ENCODE assay signal across 8 cellular contexts in genomic region chr18:35355140-35355618, GRCh38. TPM values are rescaled to one million over a fixed set of nuclear protein-coding genes. Genes with fewer than 3 reads are reported as not detected.
DNase-seq lines count a peak whose midpoint lies in the region; ATAC-seq and TF ChIP-seq lines count a peak whose summit lies in the region.

No MANE protein-coding gene starts in this region.

- TF ChIP-seq CTCF in AG04449 (IDR thresholded peaks at IDR 0.05; ENCODE audit: insufficient read depth, low read length, missing control alignments) (peak; percentile 79), colonic mucosa (IDR thresholded peaks at IDR 0.05) (peak; percentile 66), left lung (IDR thresholded peaks at IDR 0.05) (peak; percentile 72 to 75)

- H3K27me3 ChIP-seq in colonic mucosa, result no peaks in the 10 kb centered on the region
- no peaks in the 10 kb centered on the region for H3K27me3 ChIP-seq in left lung

- DNase-seq in AG04449 (ENCODE audit: low read depth, low spot score), result peak; percentile 36
- DNase-seq in NCI-H345 treated with DMSO at 0.1 percent for 48 hours (lab: John Stamatoyannopoulos, UW; ENCODE audit: unreplicated experiment), result peak; percentile 8
- DNase-seq in activated CD4-positive, alpha-beta T cell treated with anti-CD3 and anti-CD28 coated beads for 36 hours, result peak; percentile 73
- peak; percentile 68 for DNase-seq in colonic mucosa
- DNase-seq in left lung, result peak in 1 of 2 donors; percentile 60
- DNase-seq in stimulated activated CD4-positive, alpha-beta T cell treated with anti-CD3 and anti-CD28 coated beads, Interleukin-4, amount 100 ng/mL, for 24 hours, result peak; percentile 56

- peak; percentile 100 for ATAC-seq in GM18868 (IDR thresholded peaks at IDR 0.05; ENCODE audit: unreplicated experiment)
- peak; percentile 100 for ATAC-seq in HG03103 (IDR thresholded peaks at IDR 0.05; ENCODE audit: low read depth, unreplicated experiment)
- ATAC-seq in activated CD4-positive, alpha-beta T cell treated with anti-CD3 and anti-CD28 coated beads for 36 hours, result peak; percentile 99
- ATAC-seq in left lung, result peak; percentile 99

- intact Hi-C loops in activated CD4-positive, alpha-beta T cell treated with anti-CD3 and anti-CD28 coated beads for 36 hours (cut with DNase I, micrococcal nuclease), result loop anchor here (1.0 to 10.0 kb wide), 2 partner anchors 124 to 350 kb away; no protein-coding TSS in a partner anchor
- intact Hi-C loops in colonic mucosa (cut with DNase I), result no loop called here
- intact Hi-C loops in left lung (cut with DNase I), result loop anchor here in 1 of 2 donors (10.0 kb wide), 1 partner anchor 490 kb away; no protein-coding TSS in a partner anchor

- H3K36me3 Mint-ChIP-seq in activated CD4-positive, alpha-beta T cell treated with anti-CD3 and anti-CD28 coated beads for 36 hours (ENCODE audit: low read depth), result peaks cover 5% of the 10 kb centered on the region

- H3K4me3 Mint-ChIP-seq in activated CD4-positive, alpha-beta T cell treated with anti-CD3 and anti-CD28 coated beads for 36 hours, result no peak overlapping the region

- H3K4me1 ChIP-seq in colonic mucosa (no peaks in the 10 kb centered on the region), left lung (peaks cover 0 to 4% of the 10 kb centered on the region in 2 donors)

- POLR2A ChIA-PET in AG04449 (lab: Yijun Ruan, JAX), result no interaction called here
- POLR2A ChIA-PET in activated CD4-positive, alpha-beta T cell treated with anti-CD3 and anti-CD28 coated beads for 36 hours (lab: Charles Lee), result no interaction called here

- H3K36me3 ChIP-seq in colonic mucosa (no peaks in the 10 kb centered on the region), left lung (no peaks in the 10 kb centered on the region)

- peaks cover 8% of the 10 kb centered on the region for H3K9me3 Mint-ChIP-seq in activated CD4-positive, alpha-beta T cell treated with anti-CD3 and anti-CD28 coated beads for 36 hours (ENCODE audit: low read depth)

- H3K27ac Mint-ChIP-seq in activated CD4-positive, alpha-beta T cell treated with anti-CD3 and anti-CD28 coated beads for 36 hours, result no peak overlapping the region

- peaks cover 3% of the 10 kb centered on the region for H3K4me1 Mint-ChIP-seq in activated CD4-positive, alpha-beta T cell treated with anti-CD3 and anti-CD28 coated beads for 36 hours

- H3K27me3 Mint-ChIP-seq in activated CD4-positive, alpha-beta T cell treated with anti-CD3 and anti-CD28 coated beads for 36 hours, result no peaks in the 10 kb centered on the region

- no peak overlapping the region for H3K4me3 ChIP-seq in AG04449 (ENCODE audit: low read depth, low read length)
- H3K4me3 ChIP-seq in colonic mucosa, result no peak overlapping the region
- H3K4me3 ChIP-seq in left lung, result no peak overlapping the region

- no peak overlapping the region for H3K9ac ChIP-seq in colonic mucosa (ENCODE audit: low read depth in 2 of 2, low read length in 2 of 2)

- H3K9me3 ChIP-seq in colonic mucosa (no peaks in the 10 kb centered on the region), left lung (peaks cover 0 to 12% of the 10 kb centered on the region in 2 donors)

- CTCF ChIA-PET in AG04449 (lab: Yijun Ruan, JAX), result interaction anchor here (0.6 to 4.3 kb wide), 19 partner anchors 8 to 474 kb away, joined by 3 to 65 read pairs (median 4); partner anchors contain the start of genes ZNF24 and ZNF397
- CTCF ChIA-PET in activated CD4-positive, alpha-beta T cell treated with anti-CD3 and anti-CD28 coated beads for 36 hours (lab: Charles Lee), result interaction anchor here (0.6 to 2.9 kb wide), 16 partner anchors 9 to 470 kb away, joined by 3 to 18 read pairs (median 3); partner anchors contain the start of gene ZNF24

- H3K27ac ChIP-seq in colonic mucosa (no peak overlapping the region), left lung (no peak overlapping the region)

RNA-seq across cellular contexts. Expression of gene ZNF24, which starts 11.0 kb away (rescaled TPM):
- total RNA-seq in activated CD4-positive, alpha-beta T cell treated with anti-CD3 and anti-CD28 coated beads for 36 hours, result 10 to 100 TPM; 31.7 to 50.9 TPM
- 10 to 100 TPM; 49.1 to 55.5 TPM for total RNA-seq in colonic mucosa
- 10 to 100 TPM; 48.9 to 56.2 TPM for total RNA-seq in left lung

RNA-seq across cellular contexts. Expression of gene ZNF396, which starts 22.0 kb away (rescaled TPM):
- total RNA-seq in activated CD4-positive, alpha-beta T cell treated with anti-CD3 and anti-CD28 coated beads for 36 hours, result 1 to 10 TPM in 1 of 2 experiments, under 1 TPM in 1; 0.47 to 1.1 TPM
- total RNA-seq in colonic mucosa (1 to 10 TPM; 3.2 to 3.6 TPM), left lung (1 to 10 TPM; 3.2 to 3.5 TPM)
